ENCODE assay signal across 22 cellular contexts in genomic region chr10:27661511-27662286, GRCh38.
DNase-seq lines count a peak whose midpoint lies in the region; ATAC-seq, FAIRE-seq and TF ChIP-seq lines count a peak whose summit lies in the region.
"Had no signal": no experiment of that assay in that cellular context is flagged by ENCODE, and none has a peak within 500 bp of the region (broad histone marks: within the 10 kb centered on the region; RNA-seq: fewer than 3 reads in every experiment).

No MANE protein-coding gene starts in this region.

- in situ Hi-C loops in K562 (cut with MboI), result no loop called here

- 2% methylated on average over 3 of the region's 3 CpGs for WGBS in K562 (ENCODE audit: insufficient coverage, low coverage, missing lambda C conversion rate)

- H3K36me3 ChIP-seq in K562 (ENCODE audit: control insufficient read depth, insufficient read depth, low read length), result no peaks in the 10 kb centered on the region
- H3K36me3 ChIP-seq in osteoblast (ENCODE audit: insufficient read depth, low read length), result no peaks in the 10 kb centered on the region
- H3K36me3 ChIP-seq: upper lobe of right lung had no signal

- no peak overlapping the region for H3K9ac ChIP-seq in K562 (ENCODE audit: insufficient read depth in 1 of 2, low read depth in 2 of 2, low read length in 2 of 2)
- H3K9ac ChIP-seq: SK-N-SH had no signal

- H3K4me3 ChIP-seq in NB4 (ENCODE audit: low read depth, low read length) (no peak overlapping the region), K562 (no peak overlapping the region), osteoblast (ENCODE audit: insufficient read depth, low read length) (no peak overlapping the region)
- H3K4me3 ChIP-seq: upper lobe of right lung had no signal

- H3K9me3 ChIP-seq in K562 (replicated peaks; ENCODE audit: control insufficient read depth, insufficient read depth, low read depth, low read length) (no peaks in the 10 kb centered on the region), osteoblast (ENCODE audit: low read depth, low read length) (no peaks in the 10 kb centered on the region)
- H3K9me3 ChIP-seq: SK-N-SH, upper lobe of right lung had no signal

- DNase-seq in SIG-M5 treated with dmso at 0.1 percent for 504 hours (lab: John Stamatoyannopoulos, UW; ENCODE audit: unreplicated experiment) (peak; percentile 2), SIG-M5 (lab: John Stamatoyannopoulos, UW) (no peak), NB4 (ENCODE audit: low read depth) (peak; percentile 65), K562 (ENCODE audit: extremely low read depth in 1 of 4, low spot score in 3 of 4) (no peak), osteoblast (ENCODE audit: insufficient read length, low spot score, missing footprints) (no peak), GM12892 (ENCODE audit: insufficient read length) (no peak)
- DNase-seq in activated CD4-positive, alpha-beta T cell treated with anti-CD3 and anti-CD28 coated beads for 1 hour, result no peak
- DNase-seq: activated CD4-positive, alpha-beta T cell treated with anti-CD3 and anti-CD28 coated beads for 48 hours; activated CD8-positive, alpha-beta memory T cell treated with anti-CD3 and anti-CD28 coated beads, Interleukin-2, amount 50 U/mL, for 4 hours; activated gamma-delta T cell treated with Interleukin-2 at 50 U/mL for 16 hours; foreskin melanocyte; NCI-H1930; NCI-H510A; occipital lobe; SK-N-SH; stimulated activated CD4-positive, alpha-beta T cell treated with anti-CD3 and anti-CD28 coated beads, Interleukin-1b, Interleukin-23, amount 100 ng/mL, for 48 hours; upper lobe of right lung had no signal

- H3K27ac ChIP-seq in K562 (ENCODE audit: extremely low read depth, low read depth, low read length) (no peak overlapping the region), osteoblast (ENCODE audit: low read depth, low read length) (peak overlapping the region; percentile 26)
- H3K27ac ChIP-seq: 22Rv1, upper lobe of right lung had no signal

- no peak overlapping the region for H2AFZ ChIP-seq in K562 (ENCODE audit: low read depth, low read length)
- no peak overlapping the region for H2AFZ ChIP-seq in osteoblast (ENCODE audit: low read length)

- intact Hi-C loops in K562 (cut with micrococcal nuclease), result loop anchor here (10.0 kb wide), 1 partner anchor 287 kb away; no protein-coding TSS in a partner anchor

- TF ChIP-seq POLR2A in NB4 (IDR thresholded peaks at IDR 0.05; ENCODE audit: extremely low read depth, insufficient read length) (no peak), K562 (conservative IDR thresholded peaks at IDR 0.05) (no peak), GM12892 (IDR thresholded peaks at IDR 0.05; ENCODE audit: low read depth, low read length) (no peak)

- H3K79me2 ChIP-seq in K562 (ENCODE audit: control insufficient read depth, insufficient read depth, low read length) (no peaks in the 10 kb centered on the region), osteoblast (ENCODE audit: insufficient read depth, low read length) (no peaks in the 10 kb centered on the region)

- no peaks in the 10 kb centered on the region for H3K9me1 ChIP-seq in K562 (ENCODE audit: control insufficient read depth, insufficient read depth, low read length)

- H3K4me1 ChIP-seq in K562 (replicated peaks in 1 of 2; ENCODE audit: control insufficient read depth in 2 of 2, insufficient read depth in 2 of 2, low read length in 2 of 2), result no peaks in the 10 kb centered on the region
- peaks cover 48% of the 10 kb centered on the region for H3K4me1 ChIP-seq in osteoblast (ENCODE audit: insufficient read depth, low read length)
- H3K4me1 ChIP-seq: upper lobe of right lung had no signal

- H3K27me3 ChIP-seq in K562 (ENCODE audit: control insufficient read depth in 2 of 2, insufficient read depth in 2 of 2, low read length in 2 of 2), result peaks cover 14 to 18% of the 10 kb centered on the region in 2 experiments; a peak in 4 of 5 replicates
- H3K27me3 ChIP-seq in osteoblast (ENCODE audit: insufficient read depth, low read length), result no peaks in the 10 kb centered on the region
- H3K27me3 ChIP-seq: upper lobe of right lung had no signal

- H3K4me2 ChIP-seq in K562 (ENCODE audit: insufficient read depth, low read length) (no peak overlapping the region), osteoblast (ENCODE audit: insufficient read depth, low read length) (peak overlapping the region; percentile 29)
- H3K4me2 ChIP-seq: SK-N-SH had no signal

- TF ChIP-seq CTCF in NB4 (IDR thresholded peaks at IDR 0.05; ENCODE audit: low read depth, low read length), result no peak
- no peak for TF ChIP-seq CTCF in K562 (IDR thresholded peaks at IDR 0.05 in 2 of 3, conservative IDR thresholded peaks at IDR 0.05 in 1 of 3; ENCODE audit: insufficient read depth in 2 of 3, low read depth in 1 of 3, low read length in 3 of 3)
- no peak for TF ChIP-seq CTCF in osteoblast (IDR thresholded peaks at IDR 0.05; ENCODE audit: extremely low read depth, low read depth, low read length)

- CTCF ChIA-PET in K562 (lab: Yijun Ruan, JAX; ENCODE audit: low intra/inter-chr PET ratio), result no interaction called here

- ATAC-seq in K562, result no peak
- ATAC-seq in activated CD4-positive, CD25-positive, alpha-beta regulatory T cell treated with anti-CD3 and anti-CD28 coated beads, Interleukin-2, amount 50 U/mL, for 24 hours, result no peak
- ATAC-seq: left lobe of liver, sciatic nerve, upper lobe of right lung had no signal

- POLR2A ChIA-PET in K562 (lab: Yijun Ruan, JAX), result interaction anchor here (0.6 kb wide), 1 partner anchor 1205 kb away, joined by 3 read pairs; no protein-coding TSS in a partner anchor

- no peaks in the 10 kb centered on the region for H4K20me1 ChIP-seq in K562 (replicated peaks; ENCODE audit: control insufficient read depth, insufficient read depth, low read length)
- no peaks in the 10 kb centered on the region for H4K20me1 ChIP-seq in osteoblast (ENCODE audit: insufficient read depth, low read length)

- FAIRE-seq in K562 (lab: Jason Lieb, UNC), result no peak
- no peak for FAIRE-seq in GM12892 (lab: Jason Lieb, UNC)
- FAIRE-seq: endometrium had no signal

- no peak for TF ChIP-seq EP300 in K562 (IDR thresholded peaks at IDR 0.05; ENCODE audit: low read length)

- BruUV-seq in K562 (replicated peaks; lab: Mats Ljungman, UMichigan), result no TSS peak

- no peak for TF ChIP-seq RAD21 in K562 (CRISPR knock-in tag; conservative IDR thresholded peaks at IDR 0.05 in 1 of 2, IDR thresholded peaks at IDR 0.05 in 1 of 2)

TF ChIP-seq in K562, 482 proteins besides CTCF, POLR2A, EP300 and RAD21:
- TF ChIP-seq ZNF140 (CRISPR knock-in tag; IDR thresholded peaks at IDR 0.05) (no peak), BCOR (IDR thresholded peaks at IDR 0.05) (no peak), CEBPB (tag; IDR thresholded peaks at IDR 0.05) (peak; percentile 83), RCOR1 (IDR thresholded peaks at IDR 0.05; ENCODE audit: borderline replicate concordance in 1 of 2, low read depth in 2 of 2, low read length in 2 of 2) (no peak), CEBPG (CRISPR knock-in tag; IDR thresholded peaks at IDR 0.05) (no peak), CEBPG (tag; conservative IDR thresholded peaks at IDR 0.05 in 1 of 2, IDR thresholded peaks at IDR 0.05 in 1 of 2) (peak in 1 of 2 experiments; percentile 81; a peak in 2 of 4 replicates), TRIM28 (IDR thresholded peaks at IDR 0.05) (no peak)

Comparison
In these comparisons a context has a peak if more than half of its experiments do, and no peak if none do; other contexts are left out.
1. DNase-seq: peak in SIG-M5 treated with dmso at 0.1 percent for 504 hours (single experiment) and NB4 (single experiment); none in SIG-M5 (single experiment), K562 (0 of 4), osteoblast (single experiment), GM12892 (single experiment) and activated CD4-positive, alpha-beta T cell treated with anti-CD3 and anti-CD28 coated beads for 1 hour (single experiment).